Comparison of ENCODE assay signal across 19 cellular contexts in the genomic region with DNA sequence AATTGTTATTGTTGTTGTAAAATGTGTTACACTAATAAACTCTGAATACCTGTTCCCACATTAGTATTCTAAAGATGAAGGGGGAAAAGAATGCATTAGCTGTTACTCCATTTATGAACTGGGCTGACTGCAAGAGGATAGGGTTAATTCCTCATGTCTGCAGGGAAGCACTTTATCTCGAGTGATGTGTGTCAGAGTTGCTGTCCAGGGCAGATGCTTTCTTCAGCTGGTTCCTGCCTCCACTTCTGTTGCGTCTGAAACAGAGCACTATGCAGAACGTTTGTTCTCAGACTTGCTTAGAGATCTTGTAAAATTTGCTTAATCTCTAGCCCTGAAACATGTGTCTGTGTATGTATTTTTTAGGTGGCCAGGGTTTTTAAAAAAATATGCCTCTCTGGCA.
"Had no signal": no experiment of that assay in that cellular context is flagged by ENCODE, and none has a peak within 500 bp of the region (broad histone marks: within the 10 kb centered on the region; RNA-seq: fewer than 3 reads in every experiment).

No MANE protein-coding gene starts in this region.

- H3K27ac Mint-ChIP-seq: natural killer cell had no signal

- H3K4me3 ChIP-seq: ascending aorta, gastroesophageal sphincter, heart right ventricle, thyroid gland had no signal

- H3K4me1 ChIP-seq: ascending aorta, gastroesophageal sphincter, thyroid gland had no signal

- H3K4me3 Mint-ChIP-seq: activated T-cell treated with anti-CD3 and anti-CD28 coated beads, Interleukin-2, amount 50 U/mL, for 4 hours; natural killer cell had no signal

- H3K27ac ChIP-seq: ascending aorta, gastroesophageal sphincter, heart right ventricle, thyroid gland had no signal

- DNase-seq: activated CD4-positive, alpha-beta T cell treated with anti-CD3 and anti-CD28 coated beads, Interleukin-2, amount 50 U/mL, for 1 hour; activated CD4-positive, CD25-positive, alpha-beta regulatory T cell treated with anti-CD3 and anti-CD28 coated beads, Interleukin-2, amount 50 U/mL, for 72 hours; activated CD8-positive, alpha-beta memory T cell treated with anti-CD3 and anti-CD28 coated beads, Interleukin-2, amount 50 U/mL, for 4 hours; activated effector memory CD4-positive, alpha-beta T cell treated with Interleukin-2 at 50 U/mL for 16 hours; activated naive CD4-positive, alpha-beta T cell treated with anti-CD3 and anti-CD28 coated beads, Interleukin-2, amount 50 U/mL, for 16 hours; activated T-cell treated with anti-CD3 and anti-CD28 coated beads, Interleukin-2, amount 50 U/mL, for 4 hours; cerebellar nuclear complex; effector CD4-positive, alpha-beta T cell; heart right ventricle; natural killer cell; occipital lobe; stimulated activated CD4-positive, alpha-beta T cell treated with anti-CD3 and anti-CD28 coated beads, Interleukin-12 subunit alpha, Interleukin-12 subunit beta, amount 100 ng/mL, for 4 hours; stimulated activated CD4-positive, alpha-beta T cell treated with anti-CD3 and anti-CD28 coated beads, Interleukin-1b, Interleukin-23, amount 100 ng/mL, for 48 hours; stimulated activated CD8-positive, alpha-beta memory T cell treated with anti-CD3 and anti-CD28 coated beads, Interleukin-4, amount 100 ng/mL, for 48 hours; stimulated activated naive CD4-positive, alpha-beta T cell; T1000; thyroid gland had no signal

- H3K27me3 ChIP-seq: ascending aorta, heart right ventricle, thyroid gland had no signal

- ATAC-seq: activated T-cell treated with anti-CD3 and anti-CD28 coated beads, Interleukin-2, amount 50 U/mL, for 4 hours; gastroesophageal sphincter; heart right ventricle; natural killer cell had no signal

- H3K36me3 Mint-ChIP-seq: natural killer cell had no signal

- H3K4me1 Mint-ChIP-seq: natural killer cell had no signal

- H3K9me3 ChIP-seq: ascending aorta, gastroesophageal sphincter, heart right ventricle, thyroid gland had no signal

- H3K9me3 Mint-ChIP-seq: natural killer cell had no signal

- H3K36me3 ChIP-seq: ascending aorta, gastroesophageal sphincter, heart right ventricle, thyroid gland had no signal
